1 cellular context compared by ENCODE assay signal in the genomic region with DNA sequence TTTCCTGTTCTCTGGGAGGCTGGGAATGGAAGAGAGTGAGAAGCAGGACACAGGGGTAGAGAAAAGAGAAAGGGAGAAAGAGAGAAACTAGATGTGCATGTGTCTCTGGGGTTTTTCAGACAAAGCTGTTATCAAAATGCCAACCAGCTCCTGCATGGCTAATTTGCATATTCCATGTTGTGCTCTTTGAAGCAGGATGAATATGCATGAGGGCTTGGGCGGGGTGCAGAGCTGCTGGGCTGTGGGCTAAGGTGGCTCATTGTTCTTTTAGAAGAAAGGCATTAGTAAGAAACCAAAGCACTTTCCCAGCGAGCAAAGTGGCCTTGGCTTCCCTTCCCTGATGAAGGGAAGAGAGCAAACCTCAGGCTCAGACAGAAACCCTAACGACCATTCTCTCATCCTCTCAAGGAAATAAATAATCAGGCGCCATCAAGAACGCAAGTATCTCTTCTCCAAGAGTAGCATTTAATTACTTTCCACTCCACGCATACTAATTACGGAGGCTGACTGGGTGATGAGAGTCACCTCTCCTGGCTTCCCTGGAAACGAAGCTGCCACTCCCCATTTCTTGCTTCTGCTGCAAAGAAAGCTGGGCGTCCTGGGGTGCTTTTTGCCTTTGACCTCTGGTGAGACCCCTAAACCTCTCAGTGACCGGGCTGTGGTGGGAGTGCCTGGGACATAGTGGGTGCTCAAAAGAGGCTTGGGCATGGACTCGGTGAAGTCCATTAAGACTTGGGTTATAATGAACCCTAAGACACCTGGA.
TF ChIP-seq lines count a peak whose summit lies in the region.

No MANE protein-coding gene starts in this region.

TF ChIP-seq in H1, 55 proteins besides CTCF, POLR2A, EP300 and RAD21 (continued from another document):
- TF ChIP-seq, protein P1, sequence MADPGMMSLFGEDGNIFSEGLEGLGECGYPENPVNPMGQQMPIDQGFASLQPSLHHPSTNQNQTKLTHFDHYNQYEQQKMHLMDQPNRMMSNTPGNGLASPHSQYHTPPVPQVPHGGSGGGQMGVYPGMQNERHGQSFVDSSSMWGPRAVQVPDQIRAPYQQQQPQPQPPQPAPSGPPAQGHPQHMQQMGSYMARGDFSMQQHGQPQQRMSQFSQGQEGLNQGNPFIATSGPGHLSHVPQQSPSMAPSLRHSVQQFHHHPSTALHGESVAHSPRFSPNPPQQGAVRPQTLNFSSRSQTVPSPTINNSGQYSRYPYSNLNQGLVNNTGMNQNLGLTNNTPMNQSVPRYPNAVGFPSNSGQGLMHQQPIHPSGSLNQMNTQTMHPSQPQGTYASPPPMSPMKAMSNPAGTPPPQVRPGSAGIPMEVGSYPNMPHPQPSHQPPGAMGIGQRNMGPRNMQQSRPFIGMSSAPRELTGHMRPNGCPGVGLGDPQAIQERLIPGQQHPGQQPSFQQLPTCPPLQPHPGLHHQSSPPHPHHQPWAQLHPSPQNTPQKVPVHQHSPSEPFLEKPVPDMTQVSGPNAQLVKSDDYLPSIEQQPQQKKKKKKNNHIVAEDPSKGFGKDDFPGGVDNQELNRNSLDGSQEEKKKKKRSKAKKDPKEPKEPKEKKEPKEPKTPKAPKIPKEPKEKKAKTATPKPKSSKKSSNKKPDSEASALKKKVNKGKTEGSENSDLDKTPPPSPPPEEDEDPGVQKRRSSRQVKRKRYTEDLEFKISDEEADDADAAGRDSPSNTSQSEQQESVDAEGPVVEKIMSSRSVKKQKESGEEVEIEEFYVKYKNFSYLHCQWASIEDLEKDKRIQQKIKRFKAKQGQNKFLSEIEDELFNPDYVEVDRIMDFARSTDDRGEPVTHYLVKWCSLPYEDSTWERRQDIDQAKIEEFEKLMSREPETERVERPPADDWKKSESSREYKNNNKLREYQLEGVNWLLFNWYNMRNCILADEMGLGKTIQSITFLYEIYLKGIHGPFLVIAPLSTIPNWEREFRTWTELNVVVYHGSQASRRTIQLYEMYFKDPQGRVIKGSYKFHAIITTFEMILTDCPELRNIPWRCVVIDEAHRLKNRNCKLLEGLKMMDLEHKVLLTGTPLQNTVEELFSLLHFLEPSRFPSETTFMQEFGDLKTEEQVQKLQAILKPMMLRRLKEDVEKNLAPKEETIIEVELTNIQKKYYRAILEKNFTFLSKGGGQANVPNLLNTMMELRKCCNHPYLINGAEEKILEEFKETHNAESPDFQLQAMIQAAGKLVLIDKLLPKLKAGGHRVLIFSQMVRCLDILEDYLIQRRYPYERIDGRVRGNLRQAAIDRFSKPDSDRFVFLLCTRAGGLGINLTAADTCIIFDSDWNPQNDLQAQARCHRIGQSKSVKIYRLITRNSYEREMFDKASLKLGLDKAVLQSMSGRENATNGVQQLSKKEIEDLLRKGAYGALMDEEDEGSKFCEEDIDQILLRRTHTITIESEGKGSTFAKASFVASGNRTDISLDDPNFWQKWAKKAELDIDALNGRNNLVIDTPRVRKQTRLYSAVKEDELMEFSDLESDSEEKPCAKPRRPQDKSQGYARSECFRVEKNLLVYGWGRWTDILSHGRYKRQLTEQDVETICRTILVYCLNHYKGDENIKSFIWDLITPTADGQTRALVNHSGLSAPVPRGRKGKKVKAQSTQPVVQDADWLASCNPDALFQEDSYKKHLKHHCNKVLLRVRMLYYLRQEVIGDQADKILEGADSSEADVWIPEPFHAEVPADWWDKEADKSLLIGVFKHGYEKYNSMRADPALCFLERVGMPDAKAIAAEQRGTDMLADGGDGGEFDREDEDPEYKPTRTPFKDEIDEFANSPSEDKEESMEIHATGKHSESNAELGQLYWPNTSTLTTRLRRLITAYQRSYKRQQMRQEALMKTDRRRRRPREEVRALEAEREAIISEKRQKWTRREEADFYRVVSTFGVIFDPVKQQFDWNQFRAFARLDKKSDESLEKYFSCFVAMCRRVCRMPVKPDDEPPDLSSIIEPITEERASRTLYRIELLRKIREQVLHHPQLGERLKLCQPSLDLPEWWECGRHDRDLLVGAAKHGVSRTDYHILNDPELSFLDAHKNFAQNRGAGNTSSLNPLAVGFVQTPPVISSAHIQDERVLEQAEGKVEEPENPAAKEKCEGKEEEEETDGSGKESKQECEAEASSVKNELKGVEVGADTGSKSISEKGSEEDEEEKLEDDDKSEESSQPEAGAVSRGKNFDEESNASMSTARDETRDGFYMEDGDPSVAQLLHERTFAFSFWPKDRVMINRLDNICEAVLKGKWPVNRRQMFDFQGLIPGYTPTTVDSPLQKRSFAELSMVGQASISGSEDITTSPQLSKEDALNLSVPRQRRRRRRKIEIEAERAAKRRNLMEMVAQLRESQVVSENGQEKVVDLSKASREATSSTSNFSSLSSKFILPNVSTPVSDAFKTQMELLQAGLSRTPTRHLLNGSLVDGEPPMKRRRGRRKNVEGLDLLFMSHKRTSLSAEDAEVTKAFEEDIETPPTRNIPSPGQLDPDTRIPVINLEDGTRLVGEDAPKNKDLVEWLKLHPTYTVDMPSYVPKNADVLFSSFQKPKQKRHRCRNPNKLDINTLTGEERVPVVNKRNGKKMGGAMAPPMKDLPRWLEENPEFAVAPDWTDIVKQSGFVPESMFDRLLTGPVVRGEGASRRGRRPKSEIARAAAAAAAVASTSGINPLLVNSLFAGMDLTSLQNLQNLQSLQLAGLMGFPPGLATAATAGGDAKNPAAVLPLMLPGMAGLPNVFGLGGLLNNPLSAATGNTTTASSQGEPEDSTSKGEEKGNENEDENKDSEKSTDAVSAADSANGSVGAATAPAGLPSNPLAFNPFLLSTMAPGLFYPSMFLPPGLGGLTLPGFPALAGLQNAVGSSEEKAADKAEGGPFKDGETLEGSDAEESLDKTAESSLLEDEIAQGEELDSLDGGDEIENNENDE (IDR thresholded peaks at IDR 0.05; ENCODE audit: insufficient replicate concordance, low read length), result peak; percentile 25
- peak; percentile 92 for TF ChIP-seq POU5F1 (IDR thresholded peaks at IDR 0.05; ENCODE audit: low read depth, low read length)
- TF ChIP-seq NRF1 (IDR thresholded peaks at IDR 0.05; ENCODE audit: low read depth, low read length), result no peak
